In the genomic region with DNA sequence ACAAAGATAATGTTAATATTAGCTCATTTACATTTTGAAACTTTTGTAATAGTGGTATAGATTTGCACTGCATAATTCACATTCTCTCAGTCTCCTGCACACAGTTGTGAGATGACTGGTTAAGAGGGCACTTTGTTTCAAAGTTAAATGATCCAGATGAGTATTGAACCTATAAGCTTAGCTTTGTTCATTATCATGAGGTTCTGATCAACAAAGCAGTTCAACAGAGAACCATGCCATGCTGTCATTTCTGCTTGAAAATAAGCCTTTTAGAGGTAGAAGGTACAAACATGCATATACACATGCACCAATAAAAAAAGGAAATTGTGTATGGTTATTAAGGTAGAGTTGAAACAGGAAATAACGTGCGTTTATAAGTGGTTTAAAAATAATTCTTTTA, we compare ENCODE assay signal across 1 cellular context.
TF ChIP-seq lines count a peak whose summit lies in the region.

No MANE protein-coding gene starts in this region.

TF ChIP-seq in WTC11, 78 proteins besides CTCF, POLR2A, EP300 and RAD21 (continued from another document):
- TF ChIP-seq, protein P1, sequence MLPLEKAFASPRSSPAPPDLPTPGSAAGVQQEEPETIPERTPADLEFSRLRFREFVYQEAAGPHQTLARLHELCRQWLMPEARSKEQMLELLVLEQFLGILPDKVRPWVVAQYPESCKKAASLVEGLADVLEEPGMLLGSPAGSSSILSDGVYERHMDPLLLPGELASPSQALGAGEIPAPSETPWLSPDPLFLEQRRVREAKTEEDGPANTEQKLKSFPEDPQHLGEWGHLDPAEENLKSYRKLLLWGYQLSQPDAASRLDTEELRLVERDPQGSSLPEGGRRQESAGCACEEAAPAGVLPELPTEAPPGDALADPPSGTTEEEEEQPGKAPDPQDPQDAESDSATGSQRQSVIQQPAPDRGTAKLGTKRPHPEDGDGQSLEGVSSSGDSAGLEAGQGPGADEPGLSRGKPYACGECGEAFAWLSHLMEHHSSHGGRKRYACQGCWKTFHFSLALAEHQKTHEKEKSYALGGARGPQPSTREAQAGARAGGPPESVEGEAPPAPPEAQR (CRISPR knock-in tag; IDR thresholded peaks at IDR 0.05): no peak
- TF ChIP-seq TP53 (CRISPR knock-in tag; IDR thresholded peaks at IDR 0.05): no peak
